1 cellular context compared by ENCODE assay signal in genomic region chr10:49177391-49178355, GRCh38.
TF ChIP-seq lines count a peak whose summit lies in the region.

No MANE protein-coding gene starts in this region.

TF ChIP-seq in K562, 482 proteins besides CTCF, POLR2A, EP300 and RAD21 (continued from another document and continues in another):
- TF ChIP-seq ATF3 (IDR thresholded peaks at IDR 0.05) (peak; percentile 89), ATF3 (CRISPR knock-in tag; conservative IDR thresholded peaks at IDR 0.05) (0 out of 2 replicates have a peak, but pooled peaks have one; percentile 27), KDM2B (CRISPR knock-in tag; IDR thresholded peaks at IDR 0.05) (no peak), SRSF9 (IDR thresholded peaks at IDR 0.05; ENCODE audit: borderline replicate concordance, low read depth, low read length) (no peak), PPARD (CRISPR knock-in tag; IDR thresholded peaks at IDR 0.05) (no peak), ZEB2 (IDR thresholded peaks at IDR 0.05) (0 out of 2 replicates have a peak, but pooled peaks have one; percentile 21), MCM7 (IDR thresholded peaks at IDR 0.05) (no peak), HSF4 (CRISPR knock-in tag; IDR thresholded peaks at IDR 0.05; ENCODE audit: borderline replicate concordance) (no peak), RERE (CRISPR knock-in tag; IDR thresholded peaks at IDR 0.05; ENCODE audit: borderline replicate concordance) (no peak), MEF2A (IDR thresholded peaks at IDR 0.05; ENCODE audit: control insufficient read depth, low read depth, low read length) (no peak), CAMTA2 (CRISPR knock-in tag; conservative IDR thresholded peaks at IDR 0.05) (no peak), NR1H2 (CRISPR knock-in tag; IDR thresholded peaks at IDR 0.05) (no peak), ZNF766 (CRISPR knock-in tag; conservative IDR thresholded peaks at IDR 0.05) (peak; percentile 86), SREBF2 (CRISPR knock-in tag; IDR thresholded peaks at IDR 0.05) (no peak), ZNF77 (CRISPR knock-in tag; IDR thresholded peaks at IDR 0.05) (no peak), SMARCA4 (IDR thresholded peaks at IDR 0.05) (peak; percentile 71), CCAR2 (IDR thresholded peaks at IDR 0.05; ENCODE audit: low read depth, low read length) (no peak), BRF1 (IDR thresholded peaks at IDR 0.05; ENCODE audit: borderline replicate concordance, extremely low read depth, insufficient read length) (no peak), ZNF143 (CRISPR knock-in tag; IDR thresholded peaks at IDR 0.05) (no peak), PHF21A (IDR thresholded peaks at IDR 0.05; ENCODE audit: borderline replicate concordance, low read depth) (no peak), STAG1 (CRISPR knock-in tag; IDR thresholded peaks at IDR 0.05; ENCODE audit: borderline replicate concordance) (no peak), ZNF778 (CRISPR knock-in tag; IDR thresholded peaks at IDR 0.05) (no peak), MXD1 (CRISPR knock-in tag; IDR thresholded peaks at IDR 0.05; ENCODE audit: borderline replicate concordance, poor library complexity, severe bottlenecking) (no peak), MTF1 (CRISPR knock-in tag; IDR thresholded peaks at IDR 0.05; ENCODE audit: borderline replicate concordance) (no peak), ZNF280B (CRISPR knock-in tag; IDR thresholded peaks at IDR 0.05) (no peak), NFYB (IDR thresholded peaks at IDR 0.05; ENCODE audit: extremely low read depth, insufficient read length) (no peak), ZNF217 (CRISPR knock-in tag; IDR thresholded peaks at IDR 0.05) (no peak), THAP7 (CRISPR knock-in tag; IDR thresholded peaks at IDR 0.05) (no peak), TAF1 (IDR thresholded peaks at IDR 0.05; ENCODE audit: control insufficient read depth, extremely low read depth, insufficient read depth, low read length, severe bottlenecking) (no peak), NR0B1 (IDR thresholded peaks at IDR 0.05; ENCODE audit: partially characterized antibody) (no peak), RBBP5 (IDR thresholded peaks at IDR 0.05; ENCODE audit: borderline replicate concordance, insufficient read depth, low read length, poor library complexity, severe bottlenecking) (peak; percentile 27), PCBP2 (IDR thresholded peaks at IDR 0.05; ENCODE audit: low read depth, low read length, poor library complexity, severe bottlenecking) (no peak), CUX1 (CRISPR knock-in tag; IDR thresholded peaks at IDR 0.05) (no peak), HEY1 (CRISPR knock-in tag; IDR thresholded peaks at IDR 0.05; ENCODE audit: borderline replicate concordance) (no peak), CBFA2T3 (IDR thresholded peaks at IDR 0.05) (peak; percentile 27), SFPQ (IDR thresholded peaks at IDR 0.05; ENCODE audit: low read depth, low read length) (no peak), GABPB1 (CRISPR knock-in tag; IDR thresholded peaks at IDR 0.05) (peak; percentile 85), CREB3L1 (IDR thresholded peaks at IDR 0.05; ENCODE audit: borderline replicate concordance, low read depth) (no peak), NFIC (IDR thresholded peaks at IDR 0.05) (0 out of 2 replicates have a peak, but pooled peaks have one; percentile 11), HNRNPUL1 (IDR thresholded peaks at IDR 0.05; ENCODE audit: low read length) (no peak), RFX1 (IDR thresholded peaks at IDR 0.05) (no peak), MAX (CRISPR knock-in tag; IDR thresholded peaks at IDR 0.05) (0 out of 2 replicates have a peak, but pooled peaks have one; percentile 22), NELFE (IDR thresholded peaks at IDR 0.05; ENCODE audit: insufficient read depth, insufficient read length) (no peak), C11orf30 (IDR thresholded peaks at IDR 0.05; ENCODE audit: low read depth) (no peak), KHSRP (IDR thresholded peaks at IDR 0.05) (no peak), MCM5 (IDR thresholded peaks at IDR 0.05; ENCODE audit: low read depth) (no peak), RBM17 (IDR thresholded peaks at IDR 0.05; ENCODE audit: borderline replicate concordance, low read depth, low read length) (no peak), CCNT2 (IDR thresholded peaks at IDR 0.05; ENCODE audit: borderline replicate concordance, extremely low read depth, insufficient read length, low read depth, low read length) (no peak)
